In genomic region chr13:45340422-45341033, GRCh38 we compare ENCODE assay signal across 8 cellular contexts. TPM values are rescaled to one million over a fixed set of nuclear protein-coding genes. Genes with fewer than 3 reads are reported as not detected.
DNase-seq lines count a peak whose midpoint lies in the region; ATAC-seq, FAIRE-seq and TF ChIP-seq lines count a peak whose summit lies in the region.

No MANE protein-coding gene starts in this region.

- H3K27me3 ChIP-seq in Loucy (ENCODE audit: insufficient read depth, low read length, poor library complexity, severe bottlenecking) = peaks cover 12% of the 10 kb centered on the region
- H3K27me3 ChIP-seq in pancreas = no peaks in the 10 kb centered on the region
- H3K27me3 ChIP-seq in thymus (ENCODE audit: control insufficient read depth, insufficient read depth) = no peaks in the 10 kb centered on the region

- peak overlapping the region; percentile 92 for H3K4me2 ChIP-seq in Loucy (ENCODE audit: low read depth, low read length, poor library complexity, severe bottlenecking)

- TF ChIP-seq CTCF in Loucy (conservative IDR thresholded peaks at IDR 0.05; ENCODE audit: low read length) (peak; percentile 55), pancreas (IDR thresholded peaks at IDR 0.05) (peak; percentile 20 to 41 (median 26))

- H3K4me3 ChIP-seq in Loucy (ENCODE audit: low read length, poor library complexity, severe bottlenecking) = peak overlapping the region; percentile 91
- H3K4me3 ChIP-seq in pancreas = peak overlapping the region; percentile 77 to 99 (median 89)
- peak overlapping the region; percentile 99 for H3K4me3 ChIP-seq in thymus (ENCODE audit: low read length)

- H3K9ac ChIP-seq in Loucy (ENCODE audit: low read depth, low read length, poor library complexity, severe bottlenecking) = peak overlapping the region; percentile 100

- peaks cover 4% of the 10 kb centered on the region; the same call in 1 of the 2 replicates for H3F3A ChIP-seq in Loucy (ENCODE audit: low read depth)

- peak overlapping the region; percentile 75 for H2AFZ ChIP-seq in Loucy (ENCODE audit: low read length)

- H3K4me1 ChIP-seq in Loucy (ENCODE audit: insufficient read depth, low read length, poor library complexity, severe bottlenecking) (peaks cover 52% of the 10 kb centered on the region), pancreas (peaks cover 24 to 45% (median 29%) of the 10 kb centered on the region in 3 donors), thymus (ENCODE audit: control insufficient read depth, insufficient read depth, low read length) (peaks cover 6% of the 10 kb centered on the region)

- no peaks in the 10 kb centered on the region for H3K9me2 ChIP-seq in Loucy (replicated peaks; ENCODE audit: low read depth, low read length)

- DNase-seq in GDM1 (lab: John Stamatoyannopoulos, UW) = peak; percentile 70
- peak; percentile 15 for DNase-seq in H54 (ENCODE audit: insufficient read length, low spot score)
- DNase-seq in SKM-1 treated with dmso at 0.1 percent for 144 hours (lab: John Stamatoyannopoulos, UW; ENCODE audit: unreplicated experiment) = peak; percentile 75
- DNase-seq in activated naive CD8-positive, alpha-beta T cell treated with anti-CD3 and anti-CD28 coated beads, Interleukin-2, amount 50 U/mL, for 16 hours (ENCODE audit: low read depth, low spot score) = peak; percentile 57
- peak; percentile 93 for DNase-seq in Right ventricle myocardium inferior (ENCODE audit: missing footprints)
- peak; percentile 91 to 95 (median 92) for DNase-seq in pancreas

- H3K9me3 ChIP-seq in Loucy (ENCODE audit: insufficient read depth, low read depth, low read length) (no peaks in the 10 kb centered on the region), pancreas (no peaks in the 10 kb centered on the region), thymus (ENCODE audit: control insufficient read depth) (no peaks in the 10 kb centered on the region)

- WGBS in pancreas, 2 donors = 0% methylated on average over 59 to 64 of the region's 64 CpGs
- under 1% methylated on average over 64 of the region's 64 CpGs for WGBS in thymus

- peaks cover 72% of the 10 kb centered on the region for H3K79me2 ChIP-seq in Loucy (ENCODE audit: insufficient read depth, low read length)

- peaks cover 46% of the 10 kb centered on the region for H3K36me3 ChIP-seq in Loucy (ENCODE audit: insufficient read depth, low read length)
- H3K36me3 ChIP-seq in pancreas = peaks cover 9 to 45% (median 23%) of the 10 kb centered on the region in 3 donors
- H3K36me3 ChIP-seq in thymus (ENCODE audit: control insufficient read depth, insufficient read depth) = peaks cover 35% of the 10 kb centered on the region

- intact Hi-C loops in Right ventricle myocardium inferior (cut with DNase I) = loop anchor here (2.0 to 10.0 kb wide), 2 partner anchors 30 to 124 kb away; partner anchors contain the start of gene COG3
- intact Hi-C loops in pancreas (cut with DNase I) = no loop called here

- ATAC-seq in Right ventricle myocardium inferior (peak; percentile 79), pancreas (peak; percentile 66 to 75 (median 72))

- peak; percentile 44 for TF ChIP-seq POLR2A in H54 (IDR thresholded peaks at IDR 0.05; ENCODE audit: low read depth, low read length)

- FAIRE-seq in H54 (lab: Jason Lieb, UNC) (no peak), pancreas (lab: Jason Lieb, UNC) (no peak)

- H3K27ac ChIP-seq in pancreas (peak overlapping the region; percentile 100), thymus (ENCODE audit: low read depth) (peak overlapping the region; percentile 99)

- peaks cover 54% of the 10 kb centered on the region for H4K20me1 ChIP-seq in Loucy (ENCODE audit: insufficient read depth, low read length, poor library complexity, severe bottlenecking)

RNA-seq across cellular contexts. Expression of gene TPT1, which starts 0.5 kb away (rescaled TPM):
- total RNA-seq in Right ventricle myocardium inferior (4,733 TPM), pancreas (1,000 to 10,000 TPM; 2,995 to 3,873 (median 3,563) TPM)
- polyA plus RNA-seq in pancreas (1,000 to 10,000 TPM; 3,587 to 4,358 TPM), thymus (12,260 TPM)

Comparison
In these comparisons a context has a peak if more than half of its experiments do, and no peak if none do; other contexts are left out.
1. Peak in every context shown above with its lines: DNase-seq, ATAC-seq, H3K4me3 ChIP-seq and H3K27ac ChIP-seq.
2. DNase-seq: peak in every context shown above with its lines; median percentile 93 in Right ventricle myocardium inferior; 92 in pancreas; 75 in SKM-1 treated with dmso at 0.1 percent for 144 hours; 70 in GDM1; 57 in activated naive CD8-positive, alpha-beta T cell treated with anti-CD3 and anti-CD28 coated beads, Interleukin-2, amount 50 U/mL, for 16 hours; 15 in H54.